ENCODE assay signal across 20 cellular contexts in genomic region chr14:34014936-34015335, GRCh38.
DNase-seq lines count a peak whose midpoint lies in the region; ATAC-seq, FAIRE-seq and TF ChIP-seq lines count a peak whose summit lies in the region.
"Had no signal": no experiment of that assay in that cellular context is flagged by ENCODE, and none has a peak within 500 bp of the region (broad histone marks: within the 10 kb centered on the region; RNA-seq: fewer than 3 reads in every experiment).

No MANE protein-coding gene starts in this region.

- peaks cover 2 to 4% of the 10 kb centered on the region in 2 donors for H3K36me3 Mint-ChIP-seq in activated T-cell treated with anti-CD3 and anti-CD28 coated beads, Interleukin-2, amount 50 U/mL, for 72 hours (ENCODE audit: insufficient read depth in 2 of 2)
- H3K36me3 Mint-ChIP-seq in activated T-cell treated with anti-CD3 and anti-CD28 coated beads, Interleukin-2, amount 50 U/mL, for 24 hours (ENCODE audit: low read depth) = no peaks in the 10 kb centered on the region

- peak overlapping the region; percentile 33 for H3K27ac Mint-ChIP-seq in activated T-cell treated with anti-CD3 and anti-CD28 coated beads, Interleukin-2, amount 50 U/mL, for 72 hours
- no peak overlapping the region for H3K27ac Mint-ChIP-seq in activated T-cell treated with anti-CD3 and anti-CD28 coated beads, Interleukin-2, amount 50 U/mL, for 24 hours

- H3K4me2 ChIP-seq in K562 (ENCODE audit: insufficient read depth, low read length) = no peak overlapping the region
- H3K4me2 ChIP-seq: KMS-11 had no signal

- no peak for FAIRE-seq in K562 (lab: Jason Lieb, UNC)

- no TSS peak for BruUV-seq in K562 (replicated peaks; lab: Mats Ljungman, UMichigan)

- no peak for TF ChIP-seq RAD21 in K562 (CRISPR knock-in tag; conservative IDR thresholded peaks at IDR 0.05 in 1 of 2, IDR thresholded peaks at IDR 0.05 in 1 of 2)

- no peak for TF ChIP-seq EP300 in K562 (IDR thresholded peaks at IDR 0.05; ENCODE audit: low read length)

- DNase-seq in activated T-cell treated with anti-CD3 and anti-CD28 coated beads, Interleukin-2, amount 50 U/mL, for 72 hours = no peak
- DNase-seq in activated T-cell treated with anti-CD3 and anti-CD28 coated beads, Interleukin-2, amount 50 U/mL, for 24 hours = no peak
- DNase-seq in NCI-H2171 (lab: John Stamatoyannopoulos, UW) (peak; percentile 65), SHP77 treated with DMSO at 0.1 percent for 48 hours (lab: John Stamatoyannopoulos, UW) (peak; percentile 63), K562 (ENCODE audit: extremely low read depth in 1 of 4, low spot score in 3 of 4) (no peak), NOMO-1 treated with dmso at 0.1 percent for 144 hours (lab: John Stamatoyannopoulos, UW; ENCODE audit: unreplicated experiment) (no peak), H7 (no peak)
- DNase-seq: ACHN; COR-L47; NCI-H1092 treated with DMSO at 0.1 percent for 48 hours; NCI-H2081 treated with DMSO at 0.1 percent for 48 hours; NCI-H2227 treated with DMSO at 0.1 percent for 48 hours; NCI-H526; NK-92 treated with Interleukin-12 subunit alpha and Interleukin-12 subunit beta, amount 100 ng/mL, for 24 hours; PC-3 had no signal

- no peak for TF ChIP-seq POLR2A in K562 (conservative IDR thresholded peaks at IDR 0.05)

- H3K9me3 ChIP-seq in K562 (replicated peaks; ENCODE audit: control insufficient read depth, insufficient read depth, low read depth, low read length) = no peaks in the 10 kb centered on the region
- H3K9me3 ChIP-seq: SJSA1 had no signal

- peak overlapping the region in 1 of 2 donors; percentile 2 for H3K4me3 Mint-ChIP-seq in activated T-cell treated with anti-CD3 and anti-CD28 coated beads, Interleukin-2, amount 50 U/mL, for 72 hours
- no peak overlapping the region for H3K4me3 Mint-ChIP-seq in activated T-cell treated with anti-CD3 and anti-CD28 coated beads, Interleukin-2, amount 50 U/mL, for 24 hours

- H3K27me3 Mint-ChIP-seq in activated T-cell treated with anti-CD3 and anti-CD28 coated beads, Interleukin-2, amount 50 U/mL, for 72 hours (ENCODE audit: low read depth) = peaks cover 6% of the 10 kb centered on the region
- H3K27me3 Mint-ChIP-seq in activated T-cell treated with anti-CD3 and anti-CD28 coated beads, Interleukin-2, amount 50 U/mL, for 24 hours = no peaks in the 10 kb centered on the region

- H3K9me3 Mint-ChIP-seq in activated T-cell treated with anti-CD3 and anti-CD28 coated beads, Interleukin-2, amount 50 U/mL, for 72 hours = no peaks in the 10 kb centered on the region
- H3K9me3 Mint-ChIP-seq in activated T-cell treated with anti-CD3 and anti-CD28 coated beads, Interleukin-2, amount 50 U/mL, for 24 hours = no peaks in the 10 kb centered on the region

- H3K4me3 ChIP-seq in K562 = no peak overlapping the region
- H3K4me3 ChIP-seq in H7 (ENCODE audit: insufficient read depth, low read depth, low read length) = no peak overlapping the region
- H3K4me3 ChIP-seq: SJSA1 had no signal

- H3K9ac ChIP-seq in K562 (ENCODE audit: insufficient read depth in 1 of 2, low read depth in 2 of 2, low read length in 2 of 2) = no peak overlapping the region
- H3K9ac ChIP-seq: KMS-11 had no signal

- H3K27me3 ChIP-seq in K562 (ENCODE audit: control insufficient read depth in 2 of 2, insufficient read depth in 2 of 2, low read length in 2 of 2) (no peaks in the 10 kb centered on the region), H7 (ENCODE audit: control insufficient read depth, insufficient read depth, low read length) (no peaks in the 10 kb centered on the region)
- H3K27me3 ChIP-seq: SJSA1 had no signal

- H3K79me2 ChIP-seq in K562 (ENCODE audit: control insufficient read depth, insufficient read depth, low read length) = no peaks in the 10 kb centered on the region

- no peak overlapping the region for H3K27ac ChIP-seq in K562 (ENCODE audit: extremely low read depth, low read depth, low read length)
- H3K27ac ChIP-seq: KMS-11, RWPE1, SJSA1 had no signal

- ATAC-seq in activated T-cell treated with anti-CD3 and anti-CD28 coated beads, Interleukin-2, amount 50 U/mL, for 72 hours (replicated peaks in 1 of 2) = no peak
- ATAC-seq in K562 = no peak
- no peak for ATAC-seq in HG02981 (IDR thresholded peaks at IDR 0.05; ENCODE audit: unreplicated experiment)
- ATAC-seq: HCT116, PC-3 had no signal

- intact Hi-C loops in K562 (cut with micrococcal nuclease) = no loop called here

- 0 out of 2 replicates have a peak overlapping the region, but pooled peaks have one; percentile 15 for H2AFZ ChIP-seq in K562 (ENCODE audit: low read depth, low read length)

- POLR2A ChIA-PET in K562 (lab: Yijun Ruan, JAX) = no interaction called here

- no peaks in the 10 kb centered on the region for H3K36me3 ChIP-seq in K562 (ENCODE audit: control insufficient read depth, insufficient read depth, low read length)
- no peaks in the 10 kb centered on the region for H3K36me3 ChIP-seq in H7 (replicated peaks; ENCODE audit: control insufficient read depth, insufficient read depth, low read length)
- H3K36me3 ChIP-seq: SJSA1 had no signal

- in situ Hi-C loops in K562 (cut with MboI) = no loop called here

- TF ChIP-seq CTCF in K562 (IDR thresholded peaks at IDR 0.05 in 2 of 3, conservative IDR thresholded peaks at IDR 0.05 in 1 of 3; ENCODE audit: insufficient read depth in 2 of 3, low read depth in 1 of 3, low read length in 3 of 3) = no peak

- H4K20me1 ChIP-seq in K562 (replicated peaks; ENCODE audit: control insufficient read depth, insufficient read depth, low read length) = no peaks in the 10 kb centered on the region

- no peaks in the 10 kb centered on the region for H3K9me1 ChIP-seq in K562 (ENCODE audit: control insufficient read depth, insufficient read depth, low read length)

- 76% methylated on average over 3 of the region's 3 CpGs for WGBS in K562 (ENCODE audit: insufficient coverage, low coverage, missing lambda C conversion rate)

- H3K4me1 ChIP-seq in K562 (replicated peaks in 1 of 2; ENCODE audit: control insufficient read depth in 2 of 2, insufficient read depth in 2 of 2, low read length in 2 of 2) = peaks cover 0 to 17% of the 10 kb centered on the region in 2 experiments; a peak in 2 of 5 replicates
- H3K4me1 ChIP-seq: SJSA1 had no signal

- CTCF ChIA-PET in K562 (lab: Yijun Ruan, JAX; ENCODE audit: low intra/inter-chr PET ratio) = no interaction called here

- H3K4me1 Mint-ChIP-seq in activated T-cell treated with anti-CD3 and anti-CD28 coated beads, Interleukin-2, amount 50 U/mL, for 72 hours (ENCODE audit: low read depth) = peaks cover 31% of the 10 kb centered on the region
- peaks cover 33% of the 10 kb centered on the region for H3K4me1 Mint-ChIP-seq in activated T-cell treated with anti-CD3 and anti-CD28 coated beads, Interleukin-2, amount 50 U/mL, for 24 hours (ENCODE audit: low read depth)

TF ChIP-seq in K562, 482 proteins besides CTCF, POLR2A, EP300 and RAD21:
- no peak for TF ChIP-seq NBN (IDR thresholded peaks at IDR 0.05; ENCODE audit: low read depth)
- no peak for TF ChIP-seq TRIM24 (IDR thresholded peaks at IDR 0.05)
- no peak for TF ChIP-seq ZNF79 (CRISPR knock-in tag; IDR thresholded peaks at IDR 0.05; ENCODE audit: low read depth)
- TF ChIP-seq ZNF124 (CRISPR knock-in tag; IDR thresholded peaks at IDR 0.05) = no peak
- TF ChIP-seq TCF7 (IDR thresholded peaks at IDR 0.05; ENCODE audit: borderline replicate concordance) = no peak
- TF ChIP-seq FOSL1 (tag; conservative IDR thresholded peaks at IDR 0.05) = no peak
- TF ChIP-seq CBFA2T2 (conservative IDR thresholded peaks at IDR 0.05) = no peak
- no peak for TF ChIP-seq KLF6 (CRISPR knock-in tag; IDR thresholded peaks at IDR 0.05; ENCODE audit: borderline replicate concordance)
- TF ChIP-seq FOXM1 (IDR thresholded peaks at IDR 0.05; ENCODE audit: low read depth) = no peak
- TF ChIP-seq FOXM1 (CRISPR knock-in tag; IDR thresholded peaks at IDR 0.05; ENCODE audit: low read depth) = no peak
- TF ChIP-seq PHF8 (IDR thresholded peaks at IDR 0.05; ENCODE audit: borderline replicate concordance, low read length) = no peak
- no peak for TF ChIP-seq CHD1 (IDR thresholded peaks at IDR 0.05; ENCODE audit: low read length)
- no peak for TF ChIP-seq ILF3 (IDR thresholded peaks at IDR 0.05; ENCODE audit: borderline replicate concordance)
- TF ChIP-seq ZNF263 (CRISPR knock-in tag; IDR thresholded peaks at IDR 0.05; ENCODE audit: borderline replicate concordance) = no peak
- no peak for TF ChIP-seq POLR2B (IDR thresholded peaks at IDR 0.05; ENCODE audit: low read depth, partially characterized antibody)
- no peak for TF ChIP-seq DACH1 (IDR thresholded peaks at IDR 0.05; ENCODE audit: partially characterized antibody)

Comparison
In these comparisons a context has a peak if more than half of its experiments do, and no peak if none do; other contexts are left out.
1. DNase-seq: peak in NCI-H2171 (single experiment) and SHP77 treated with DMSO at 0.1 percent for 48 hours (single experiment); none in activated T-cell treated with anti-CD3 and anti-CD28 coated beads, Interleukin-2, amount 50 U/mL, for 72 hours (0 of 2), activated T-cell treated with anti-CD3 and anti-CD28 coated beads, Interleukin-2, amount 50 U/mL, for 24 hours (single experiment), K562 (0 of 4), NOMO-1 treated with dmso at 0.1 percent for 144 hours (single experiment) and H7 (single experiment).